Comparison of ENCODE assay signal across 2 cellular contexts in the genomic region with DNA sequence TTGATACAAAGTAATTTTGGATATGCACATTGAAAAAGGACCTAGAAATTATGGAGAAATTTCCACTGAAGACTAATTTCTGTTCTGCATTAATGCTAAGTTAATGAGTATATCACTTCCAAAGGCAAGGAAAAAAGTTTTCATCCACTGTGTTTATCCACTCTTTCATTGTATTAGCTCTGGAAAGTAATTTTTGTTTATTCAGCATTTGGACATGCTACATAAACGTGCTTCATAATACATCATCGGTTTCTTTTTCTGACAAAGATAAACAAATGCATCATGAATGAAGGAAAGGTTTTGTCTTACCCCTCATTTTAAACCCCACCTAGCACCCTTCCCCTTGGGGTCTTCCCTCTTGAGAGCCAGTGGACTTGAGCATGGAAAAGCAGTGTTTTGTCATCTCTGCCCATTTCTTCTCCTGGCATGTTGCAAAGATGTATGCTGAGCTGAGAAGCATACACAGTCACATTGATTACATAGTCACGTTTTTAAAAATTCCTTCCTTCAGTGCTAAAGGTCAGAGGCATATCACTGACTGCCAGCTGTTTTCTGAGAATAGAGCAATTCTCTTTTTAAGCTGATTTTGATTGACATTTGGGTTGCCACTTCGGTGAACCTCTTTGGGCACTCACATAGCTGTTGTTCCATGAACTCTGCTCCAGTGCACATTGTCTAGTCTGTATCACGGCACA.
TF ChIP-seq lines count a peak whose summit lies in the region.

No MANE protein-coding gene starts in this region.

TF ChIP-seq in IMR-90, 13 proteins besides CTCF, POLR2A, EP300 and RAD21:
- TF ChIP-seq SMC3 (IDR thresholded peaks at IDR 0.05; ENCODE audit: low read depth, low read length): no peak
- TF ChIP-seq MAFK (IDR thresholded peaks at IDR 0.05; ENCODE audit: low read depth, low read length): peak; percentile 35; the same call in 1 of the 2 replicates
- TF ChIP-seq MXI1 (IDR thresholded peaks at IDR 0.05; ENCODE audit: borderline replicate concordance, low read depth, low read length): no peak
- no peak for TF ChIP-seq RCOR1 (IDR thresholded peaks at IDR 0.05; ENCODE audit: insufficient replicate concordance, low read length)
TF ChIP-seq in IMR-90: peak in this region for 1.

TF ChIP-seq in K562, 482 proteins besides CTCF, POLR2A, EP300 and RAD21:
- TF ChIP-seq HDAC2 (IDR thresholded peaks at IDR 0.05) (no peak), CBX5 (IDR thresholded peaks at IDR 0.05; ENCODE audit: borderline replicate concordance, low read depth) (no peak), ZNF561 (CRISPR knock-in tag; conservative IDR thresholded peaks at IDR 0.05) (no peak), ZNF146 (CRISPR knock-in tag; IDR thresholded peaks at IDR 0.05; ENCODE audit: unreplicated experiment) (no peak), MAFK (IDR thresholded peaks at IDR 0.05; ENCODE audit: low read length) (peak; percentile 11; the same call in 1 of the 2 replicates), MAFG (tag; conservative IDR thresholded peaks at IDR 0.05) (peak; percentile 54; the same call in 1 of the 2 replicates), C11orf30 (IDR thresholded peaks at IDR 0.05; ENCODE audit: low read depth) (peak; percentile 75), ZNF316 (IDR thresholded peaks at IDR 0.05) (peak; percentile 83), HSF4 (CRISPR knock-in tag; IDR thresholded peaks at IDR 0.05; ENCODE audit: borderline replicate concordance) (no peak), CBX2 (IDR thresholded peaks at IDR 0.05; ENCODE audit: insufficient read depth, low read length, poor library complexity, severe bottlenecking) (no peak)
- TF ChIP-seq, protein P1, sequence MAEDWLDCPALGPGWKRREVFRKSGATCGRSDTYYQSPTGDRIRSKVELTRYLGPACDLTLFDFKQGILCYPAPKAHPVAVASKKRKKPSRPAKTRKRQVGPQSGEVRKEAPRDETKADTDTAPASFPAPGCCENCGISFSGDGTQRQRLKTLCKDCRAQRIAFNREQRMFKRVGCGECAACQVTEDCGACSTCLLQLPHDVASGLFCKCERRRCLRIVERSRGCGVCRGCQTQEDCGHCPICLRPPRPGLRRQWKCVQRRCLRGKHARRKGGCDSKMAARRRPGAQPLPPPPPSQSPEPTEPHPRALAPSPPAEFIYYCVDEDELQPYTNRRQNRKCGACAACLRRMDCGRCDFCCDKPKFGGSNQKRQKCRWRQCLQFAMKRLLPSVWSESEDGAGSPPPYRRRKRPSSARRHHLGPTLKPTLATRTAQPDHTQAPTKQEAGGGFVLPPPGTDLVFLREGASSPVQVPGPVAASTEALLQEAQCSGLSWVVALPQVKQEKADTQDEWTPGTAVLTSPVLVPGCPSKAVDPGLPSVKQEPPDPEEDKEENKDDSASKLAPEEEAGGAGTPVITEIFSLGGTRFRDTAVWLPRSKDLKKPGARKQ (CRISPR knock-in tag; IDR thresholded peaks at IDR 0.05): no peak
- TF ChIP-seq, protein P2, sequence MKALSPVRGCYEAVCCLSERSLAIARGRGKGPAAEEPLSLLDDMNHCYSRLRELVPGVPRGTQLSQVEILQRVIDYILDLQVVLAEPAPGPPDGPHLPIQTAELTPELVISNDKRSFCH (CRISPR knock-in tag; IDR thresholded peaks at IDR 0.05): no peak
- TF ChIP-seq, protein P2 (tag; IDR thresholded peaks at IDR 0.05): peak; percentile 92
- TF ChIP-seq, protein P3, sequence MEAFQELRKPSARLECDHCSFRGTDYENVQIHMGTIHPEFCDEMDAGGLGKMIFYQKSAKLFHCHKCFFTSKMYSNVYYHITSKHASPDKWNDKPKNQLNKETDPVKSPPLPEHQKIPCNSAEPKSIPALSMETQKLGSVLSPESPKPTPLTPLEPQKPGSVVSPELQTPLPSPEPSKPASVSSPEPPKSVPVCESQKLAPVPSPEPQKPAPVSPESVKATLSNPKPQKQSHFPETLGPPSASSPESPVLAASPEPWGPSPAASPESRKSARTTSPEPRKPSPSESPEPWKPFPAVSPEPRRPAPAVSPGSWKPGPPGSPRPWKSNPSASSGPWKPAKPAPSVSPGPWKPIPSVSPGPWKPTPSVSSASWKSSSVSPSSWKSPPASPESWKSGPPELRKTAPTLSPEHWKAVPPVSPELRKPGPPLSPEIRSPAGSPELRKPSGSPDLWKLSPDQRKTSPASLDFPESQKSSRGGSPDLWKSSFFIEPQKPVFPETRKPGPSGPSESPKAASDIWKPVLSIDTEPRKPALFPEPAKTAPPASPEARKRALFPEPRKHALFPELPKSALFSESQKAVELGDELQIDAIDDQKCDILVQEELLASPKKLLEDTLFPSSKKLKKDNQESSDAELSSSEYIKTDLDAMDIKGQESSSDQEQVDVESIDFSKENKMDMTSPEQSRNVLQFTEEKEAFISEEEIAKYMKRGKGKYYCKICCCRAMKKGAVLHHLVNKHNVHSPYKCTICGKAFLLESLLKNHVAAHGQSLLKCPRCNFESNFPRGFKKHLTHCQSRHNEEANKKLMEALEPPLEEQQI (IDR thresholded peaks at IDR 0.05): no peak
- TF ChIP-seq, protein P4, sequence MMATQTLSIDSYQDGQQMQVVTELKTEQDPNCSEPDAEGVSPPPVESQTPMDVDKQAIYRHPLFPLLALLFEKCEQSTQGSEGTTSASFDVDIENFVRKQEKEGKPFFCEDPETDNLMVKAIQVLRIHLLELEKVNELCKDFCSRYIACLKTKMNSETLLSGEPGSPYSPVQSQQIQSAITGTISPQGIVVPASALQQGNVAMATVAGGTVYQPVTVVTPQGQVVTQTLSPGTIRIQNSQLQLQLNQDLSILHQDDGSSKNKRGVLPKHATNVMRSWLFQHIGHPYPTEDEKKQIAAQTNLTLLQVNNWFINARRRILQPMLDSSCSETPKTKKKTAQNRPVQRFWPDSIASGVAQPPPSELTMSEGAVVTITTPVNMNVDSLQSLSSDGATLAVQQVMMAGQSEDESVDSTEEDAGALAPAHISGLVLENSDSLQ (IDR thresholded peaks at IDR 0.05): peak; percentile 41; the same call in 1 of the 2 replicates
